29 cellular contexts compared by ENCODE assay signal in genomic region chr11:126664643-126665042, GRCh38.
"Had no signal": no experiment of that assay in that cellular context is flagged by ENCODE, and none has a peak within 500 bp of the region (broad histone marks: within the 10 kb centered on the region; RNA-seq: fewer than 3 reads in every experiment).

No MANE protein-coding gene starts in this region.

- H3K27ac ChIP-seq: neural progenitor cell, ovary, parathyroid adenoma, psoas muscle, right lobe of liver, sigmoid colon, stomach, thoracic aorta, thyroid gland, tibial nerve, upper lobe of left lung, vagina had no signal

- H3K9me3 Mint-ChIP-seq: natural killer cell treated with Interleukin-12 subunit alpha and Interleukin-12 subunit beta and Interleukin-15 and Interleukin-18, amount 100 ng/mL, for 72 hours; nephron progenitor cell; stimulated activated effector memory CD8-positive, alpha-beta T cell treated with anti-CD3 and anti-CD28 coated beads, Interleukin-12 subunit alpha, Interleukin-12 subunit beta, amount 100 ng/mL, for 72 hours; stimulated activated naive CD8-positive, alpha-beta T cell treated with anti-CD3 and anti-CD28 coated beads, Interleukin-15, Interleukin-2, amounts not matched to agents 100 ng/mL and 50 ng/mL, for 24 hours had no signal

- H2AFZ ChIP-seq: neural progenitor cell, parathyroid adenoma had no signal

- H3K4me3 ChIP-seq: neural progenitor cell, ovary, psoas muscle, right lobe of liver, sigmoid colon, stomach, thoracic aorta, thyroid gland, tibial nerve, upper lobe of left lung, vagina had no signal

- H3K36me3 Mint-ChIP-seq: natural killer cell treated with Interleukin-12 subunit alpha and Interleukin-12 subunit beta and Interleukin-15 and Interleukin-18, amount 100 ng/mL, for 72 hours; neural progenitor cell; stimulated activated effector memory CD8-positive, alpha-beta T cell treated with anti-CD3 and anti-CD28 coated beads, Interleukin-12 subunit alpha, Interleukin-12 subunit beta, amount 100 ng/mL, for 72 hours; stimulated activated naive B cell treated with anti-CD40 and anti-IgM and Interleukin-4, amounts not matched to agents 10 μg/mL and 1 μg/mL and 100 μg/mL, for 72 hours had no signal

- H3K4me1 ChIP-seq: neural progenitor cell, parathyroid adenoma, sigmoid colon, stomach, thyroid gland, tibial nerve, upper lobe of left lung had no signal

- H3K36me3 ChIP-seq: neural progenitor cell, ovary, right lobe of liver, sigmoid colon, stomach, thoracic aorta, thyroid gland, tibial nerve, upper lobe of left lung, vagina had no signal

- H3K27me3 ChIP-seq: neural progenitor cell, ovary, right lobe of liver, thyroid gland, tibial nerve, upper lobe of left lung, vagina had no signal

- ATAC-seq: natural killer cell treated with Interleukin-12 subunit alpha and Interleukin-12 subunit beta and Interleukin-15 and Interleukin-18, amount 100 ng/mL, for 72 hours; psoas muscle; right cardiac atrium; right lobe of liver; stimulated activated effector memory CD8-positive, alpha-beta T cell treated with anti-CD3 and anti-CD28 coated beads, Interleukin-12 subunit alpha, Interleukin-12 subunit beta, amount 100 ng/mL, for 72 hours; stimulated activated naive B cell treated with anti-CD40 and anti-IgM and Interleukin-4, amounts not matched to agents 10 μg/mL and 1 μg/mL and 100 μg/mL, for 72 hours had no signal

- FAIRE-seq: small intestine, urothelium cell line had no signal

- H3K27ac Mint-ChIP-seq: natural killer cell treated with Interleukin-12 subunit alpha and Interleukin-12 subunit beta and Interleukin-15 and Interleukin-18, amount 100 ng/mL, for 72 hours; nephron progenitor cell; neural progenitor cell; progenitor cell of endocrine pancreas; stimulated activated effector memory CD8-positive, alpha-beta T cell treated with anti-CD3 and anti-CD28 coated beads, Interleukin-12 subunit alpha, Interleukin-12 subunit beta, amount 100 ng/mL, for 72 hours; stimulated activated naive B cell treated with anti-CD40 and anti-IgM and Interleukin-4, amounts not matched to agents 10 μg/mL and 1 μg/mL and 100 μg/mL, for 72 hours; stimulated activated naive CD8-positive, alpha-beta T cell treated with anti-CD3 and anti-CD28 coated beads, Interleukin-15, Interleukin-2, amounts not matched to agents 100 ng/mL and 50 ng/mL, for 24 hours had no signal

- H3K4me3 Mint-ChIP-seq: natural killer cell treated with Interleukin-12 subunit alpha and Interleukin-12 subunit beta and Interleukin-15 and Interleukin-18, amount 100 ng/mL, for 72 hours; nephron progenitor cell; neural progenitor cell; stimulated activated effector memory CD8-positive, alpha-beta T cell treated with anti-CD3 and anti-CD28 coated beads, Interleukin-12 subunit alpha, Interleukin-12 subunit beta, amount 100 ng/mL, for 72 hours; stimulated activated naive B cell treated with anti-CD40 and anti-IgM and Interleukin-4, amounts not matched to agents 10 μg/mL and 1 μg/mL and 100 μg/mL, for 72 hours; stimulated activated naive CD8-positive, alpha-beta T cell treated with anti-CD3 and anti-CD28 coated beads, Interleukin-15, Interleukin-2, amounts not matched to agents 100 ng/mL and 50 ng/mL, for 24 hours had no signal

- H3K9me3 ChIP-seq: ovary, psoas muscle, right lobe of liver, sigmoid colon, stomach, thoracic aorta, thyroid gland, tibial nerve, upper lobe of left lung, vagina had no signal

- DNase-seq: nephron progenitor cell; occipital lobe; ovary; posterior cingulate gyrus; psoas muscle; right cardiac atrium; right lobe of liver; sigmoid colon; small intestine; stimulated activated CD4-positive, alpha-beta T cell treated with anti-CD3 and anti-CD28 coated beads, Interleukin-15, amount 100 ng/mL, for 24 hours; stimulated activated CD4-positive, alpha-beta T cell treated with anti-CD3 and anti-CD28 coated beads, Interleukin-2, amount 100 ng/mL, for 24 hours; stimulated activated CD4-positive, alpha-beta T cell treated with anti-CD3 and anti-CD28 coated beads, Interleukin-2, amount 100 ng/mL, for 48 hours; stimulated activated CD4-positive, alpha-beta T cell treated with anti-CD3 and anti-CD28 coated beads, Interleukin-4, amount 100 ng/mL, for 24 hours; stimulated activated naive B cell treated with anti-CD40 and anti-IgM and Interleukin-4, amounts not matched to agents 10 μg/mL and 1 μg/mL and 100 μg/mL, for 72 hours; stimulated activated naive CD4-positive, alpha-beta T cell treated with Interleukin-2 at 50 U/mL for 16 hours; stomach; thyroid gland; trophoblast cell; upper lobe of left lung had no signal

- H3K9ac ChIP-seq: neural progenitor cell, parathyroid adenoma had no signal

- H3K79me2 ChIP-seq: parathyroid adenoma had no signal

- H3K4me2 ChIP-seq: neural progenitor cell had no signal

- H3K4me1 Mint-ChIP-seq: stimulated activated effector memory CD8-positive, alpha-beta T cell treated with anti-CD3 and anti-CD28 coated beads, Interleukin-12 subunit alpha, Interleukin-12 subunit beta, amount 100 ng/mL, for 72 hours; stimulated activated naive B cell treated with anti-CD40 and anti-IgM and Interleukin-4, amounts not matched to agents 10 μg/mL and 1 μg/mL and 100 μg/mL, for 72 hours had no signal
